Comparison of ENCODE assay signal across 22 cellular contexts in genomic region chr11:19573666-19574065, GRCh38.
DNase-seq lines count a peak whose midpoint lies in the region; ATAC-seq and TF ChIP-seq lines count a peak whose summit lies in the region.
"Had no signal": no experiment of that assay in that cellular context is flagged by ENCODE, and none has a peak within 500 bp of the region (broad histone marks: within the 10 kb centered on the region; RNA-seq: fewer than 3 reads in every experiment).

No MANE protein-coding gene starts in this region.

- H3K9ac ChIP-seq in rectal smooth muscle tissue (ENCODE audit: low read length) = no peak overlapping the region

- 55 to 61% methylated on average over 1 of the region's 1 CpG for WGBS in heart right ventricle, 2 donors

- no peaks in the 10 kb centered on the region for H3K79me2 ChIP-seq in OCI-LY7 (ENCODE audit: insufficient read depth, low read depth, low read length)

- no peaks in the 10 kb centered on the region for H3K36me3 ChIP-seq in heart right ventricle
- no peaks in the 10 kb centered on the region for H3K36me3 ChIP-seq in rectal smooth muscle tissue (ENCODE audit: control insufficient read depth, insufficient read depth, low read length)
- H3K36me3 ChIP-seq in OCI-LY7 (ENCODE audit: insufficient read depth, low read length) = no peaks in the 10 kb centered on the region
- H3K36me3 ChIP-seq: ascending aorta, MG63 had no signal

- H3K27me3 ChIP-seq in heart right ventricle (no peaks in the 10 kb centered on the region), rectal smooth muscle tissue (ENCODE audit: control insufficient read depth, insufficient read depth, low read length) (no peaks in the 10 kb centered on the region)
- H3K27me3 ChIP-seq: ascending aorta, MG63 had no signal

- intact Hi-C loops in heart right ventricle (cut with DNase I) (loop anchor here in 3 of 10 donors (10.0 kb wide), 3 partner anchors 101 to 141 kb away; partner anchors contain the start of gene NAV2 (in 1 of the 3)), OCI-LY7 (cut with micrococcal nuclease; ENCODE audit: unreplicated experiment) (no loop called here)

- TF ChIP-seq CTCF in heart right ventricle (IDR thresholded peaks at IDR 0.05) (no peak), OCI-LY7 (conservative IDR thresholded peaks at IDR 0.05; ENCODE audit: low read length) (no peak)

- CTCF ChIA-PET in OCI-LY7 (lab: Charles Lee; ENCODE audit: unreplicated experiment) = interaction anchor here (0.5 kb wide), 1 partner anchor 329 kb away, joined by 3 read pairs; no protein-coding TSS in a partner anchor

- DNase-seq in DMS79 treated with DMSO at 0.1 percent for 48 hours (lab: John Stamatoyannopoulos, UW) (peak; percentile 79), NCI-H2196 (lab: John Stamatoyannopoulos, UW; ENCODE audit: unreplicated experiment) (peak; percentile 40), heart right ventricle (peak; percentile 60 to 73), OCI-LY7 (ENCODE audit: low spot score) (no peak)
- DNase-seq: activated CD4-positive, CD25-positive, alpha-beta regulatory T cell treated with anti-CD3 and anti-CD28 coated beads, Interleukin-2, amount 50 U/mL, for 72 hours; activated CD8-positive, alpha-beta T cell treated with anti-CD3 and anti-CD28 coated beads for 36 hours; activated effector memory CD4-positive, alpha-beta T cell treated with Interleukin-2 at 50 U/mL for 16 hours; activated naive CD8-positive, alpha-beta T cell treated with anti-CD3 and anti-CD28 coated beads for 36 hours; Calu3; caudate nucleus; MG63; NCI-H146; NCI-H2227 treated with DMSO at 0.1 percent for 48 hours; PC-3; SHP77 treated with DMSO at 0.1 percent for 48 hours; stimulated activated CD4-positive, alpha-beta T cell treated with anti-CD3 and anti-CD28 coated beads, Interleukin-2, amount 100 ng/mL, for 24 hours had no signal

- H3K4me2 ChIP-seq in OCI-LY7 (ENCODE audit: low read length) = no peak overlapping the region
- H3K4me2 ChIP-seq: smooth muscle cell had no signal

- no peak overlapping the region for H2AFZ ChIP-seq in OCI-LY7 (ENCODE audit: low read length)

- POLR2A ChIA-PET in OCI-LY7 (lab: Charles Lee) = no interaction called here

- H4K20me1 ChIP-seq in OCI-LY7 (ENCODE audit: insufficient read depth, low read length) = no peaks in the 10 kb centered on the region

- H3K27ac ChIP-seq in heart right ventricle = peak overlapping the region in 5 of 10 donors; percentile 31 to 61 (median 53)
- peak overlapping the region; percentile 21 for H3K27ac ChIP-seq in rectal smooth muscle tissue (ENCODE audit: low read depth, low read length)
- no peak overlapping the region for H3K27ac ChIP-seq in OCI-LY7 (ENCODE audit: low read depth, low read length, poor library complexity, severe bottlenecking)

- ATAC-seq in heart right ventricle (peak; percentile 50 to 87 (median 78)), HG03095 (IDR thresholded peaks at IDR 0.05; ENCODE audit: unreplicated experiment) (no peak), HG03457 (IDR thresholded peaks at IDR 0.05; ENCODE audit: unreplicated experiment) (no peak)
- ATAC-seq: activated CD8-positive, alpha-beta T cell treated with anti-CD3 and anti-CD28 coated beads for 36 hours; HCT116; PC-3 had no signal

- H3K4me1 ChIP-seq in heart right ventricle (peaks cover 19 to 56% (median 27%) of the 10 kb centered on the region in 9 donors), rectal smooth muscle tissue (ENCODE audit: control insufficient read depth, insufficient read depth, low read length) (peaks cover 33% of the 10 kb centered on the region), OCI-LY7 (ENCODE audit: insufficient read depth, low read length, poor library complexity, severe bottlenecking) (no peaks in the 10 kb centered on the region)

- H3K9me3 ChIP-seq in heart right ventricle (peaks cover 0 to 4% (median 0%) of the 10 kb centered on the region in 11 donors), OCI-LY7 (ENCODE audit: low read length) (no peaks in the 10 kb centered on the region)
- H3K9me3 ChIP-seq: ascending aorta, MG63 had no signal

- no peak overlapping the region for H3K4me3 ChIP-seq in heart right ventricle
- H3K4me3 ChIP-seq in rectal smooth muscle tissue (ENCODE audit: low read length) = no peak overlapping the region
- H3K4me3 ChIP-seq in OCI-LY7 (ENCODE audit: low read depth, low read length, poor library complexity, severe bottlenecking) = no peak overlapping the region
- H3K4me3 ChIP-seq: ascending aorta, MG63, smooth muscle cell had no signal

- no TSS peak for BruUV-seq in OCI-LY7 (replicated peaks; lab: Mats Ljungman, UMichigan)

- H3K9me2 ChIP-seq in OCI-LY7 (ENCODE audit: insufficient read depth, low read length) = no peaks in the 10 kb centered on the region

Comparison
In these comparisons a context has a peak if more than half of its experiments do, and no peak if none do; other contexts are left out.
1. ATAC-seq: peak in heart right ventricle (8 of 8); none in HG03095 (single experiment) and HG03457 (single experiment).